Comparison of ENCODE assay signal across 8 cellular contexts in genomic region chr18:62522510-62523254, GRCh38. TPM values are rescaled to one million over a fixed set of nuclear protein-coding genes. Genes with fewer than 3 reads are reported as not detected.
DNase-seq lines count a peak whose midpoint lies in the region; ATAC-seq and TF ChIP-seq lines count a peak whose summit lies in the region.

ZCCHC2 (plus strand) TSS chr18:62523025; CDS start chr18:62523425, 400 bp downstream.

- intact Hi-C loops in dendritic cell treated with granulocyte-macrophage colony-stimulating factor and Interleukin-4, amounts not matched to agents 40 ng/mL and 50 ng/mL, for 4 days (cut with micrococcal nuclease) = loop anchor here (2.0 to 5.0 kb wide), 3 partner anchors 70 to 336 kb away; partner anchors contain the start of genes PIGN and RELCH
- intact Hi-C loops in left lung (cut with DNase I) = no loop called here

- no peaks in the 10 kb centered on the region for H3K9me3 ChIP-seq in left lung

- H3K27me3 ChIP-seq in left lung = no peaks in the 10 kb centered on the region

- H3K4me3 ChIP-seq in left lung = peak within 1 kb of the TSS; percentile 78 to 88

- peak within 1 kb of the TSS; percentile 89 for H3K27ac Mint-ChIP-seq in dendritic cell treated with granulocyte-macrophage colony-stimulating factor and Interleukin-4, amounts not matched to agents 40 ng/mL and 50 ng/mL, for 4 days

- peaks cover 5% of the 10 kb centered on the region for H3K27me3 Mint-ChIP-seq in dendritic cell treated with granulocyte-macrophage colony-stimulating factor and Interleukin-4, amounts not matched to agents 40 ng/mL and 50 ng/mL, for 4 days

- H3K27ac ChIP-seq in left lung = peak within 1 kb of the TSS; percentile 97 to 98

- no peaks in the 10 kb centered on the region for H3K36me3 ChIP-seq in left lung

- DNase-seq in C1 segment of cervical spinal cord (lab: John Stamatoyannopoulos, UW) = peak; percentile 88 to 99 (median 98)
- DNase-seq in NCI-H748 treated with DMSO at 0.1 percent for 48 hours (lab: John Stamatoyannopoulos, UW) = peak; percentile 95
- peak; percentile 97 to 98 for DNase-seq in activated CD4-positive, alpha-beta T cell treated with anti-CD3 and anti-CD28 coated beads, Interleukin-2, amount 50 U/mL, for 24 hours (ENCODE audit: low read depth in 1 of 2, low spot score in 1 of 2)
- DNase-seq in left lung = peak; percentile 99
- DNase-seq in stimulated activated CD4-positive, alpha-beta T cell treated with anti-CD3 and anti-CD28 coated beads, Interleukin-2, amount 100 ng/mL, for 48 hours = peak; percentile 98

- H3K36me3 Mint-ChIP-seq in dendritic cell treated with granulocyte-macrophage colony-stimulating factor and Interleukin-4, amounts not matched to agents 40 ng/mL and 50 ng/mL, for 4 days (ENCODE audit: low read depth) = peaks cover 22% of the 10 kb centered on the region

- H3K9me3 Mint-ChIP-seq in dendritic cell treated with granulocyte-macrophage colony-stimulating factor and Interleukin-4, amounts not matched to agents 40 ng/mL and 50 ng/mL, for 4 days = no peaks in the 10 kb centered on the region

- ATAC-seq in GM19372 (IDR thresholded peaks at IDR 0.05; ENCODE audit: low read depth, unreplicated experiment) = peak; percentile 63
- peak; percentile 50 for ATAC-seq in HG03558 (IDR thresholded peaks at IDR 0.05; ENCODE audit: extremely low read depth, unreplicated experiment)
- ATAC-seq in left lung = peak; percentile 87

- H3K4me3 Mint-ChIP-seq in dendritic cell treated with granulocyte-macrophage colony-stimulating factor and Interleukin-4, amounts not matched to agents 40 ng/mL and 50 ng/mL, for 4 days = peak within 1 kb of the TSS; percentile 91

- peaks cover 33% of the 10 kb centered on the region for H3K4me1 Mint-ChIP-seq in dendritic cell treated with granulocyte-macrophage colony-stimulating factor and Interleukin-4, amounts not matched to agents 40 ng/mL and 50 ng/mL, for 4 days (ENCODE audit: low read depth)

- peaks cover 6 to 36% of the 10 kb centered on the region in 2 donors for H3K4me1 ChIP-seq in left lung

- TF ChIP-seq CTCF in left lung (IDR thresholded peaks at IDR 0.05) = no peak

RNA-seq across cellular contexts. Expression of gene ZCCHC2, which starts in this region (rescaled TPM):
- total RNA-seq in left lung = 10 to 100 TPM; 25.1 to 34.5 TPM

Comparison
In these comparisons a context has a peak if more than half of its experiments do, and no peak if none do; other contexts are left out.
1. Peak in every context shown above with its lines: DNase-seq, ATAC-seq, H3K4me3 ChIP-seq and H3K27ac ChIP-seq.